ENCODE assay signal across 40 cellular contexts in the genomic region with DNA sequence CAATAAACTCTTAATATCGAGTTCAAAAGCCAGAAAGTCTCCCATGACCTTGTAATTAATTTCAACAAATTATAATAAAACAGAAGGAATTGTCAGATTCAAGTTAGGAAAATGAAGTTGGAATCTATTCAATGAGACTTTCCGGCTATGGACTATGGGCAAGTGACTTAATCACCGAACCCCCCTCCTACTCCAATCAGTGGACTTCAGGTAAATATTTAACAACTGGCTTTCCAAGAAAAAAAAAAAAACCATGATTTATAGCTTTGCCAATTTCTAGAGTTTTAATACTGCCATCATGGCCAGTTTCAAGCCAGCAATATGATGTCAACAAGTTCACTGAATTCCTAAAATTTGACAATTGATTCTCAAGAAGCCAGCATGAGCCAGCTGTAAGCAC. TPM values are rescaled to one million over a fixed set of nuclear protein-coding genes. Genes with fewer than 3 reads are reported as not detected.
"Had no signal": no experiment of that assay in that cellular context is flagged by ENCODE, and none has a peak within 500 bp of the region (broad histone marks: within the 10 kb centered on the region; RNA-seq: fewer than 3 reads in every experiment).

No MANE protein-coding gene starts in this region.

- H3K36me3 ChIP-seq: adrenal gland, ascending aorta, brain microvascular endothelial cell, breast epithelium, cardiac muscle cell had no signal

- ATAC-seq: activated naive CD4-positive, alpha-beta T cell treated with anti-CD3 and anti-CD28 coated beads, Interleukin-2, amount 50 U/mL, for 72 hours; activated naive CD8-positive, alpha-beta T cell treated with anti-CD3 and anti-CD28 coated beads, Interleukin-2, amount 50 U/mL, for 24 hours; activated T-cell treated with anti-CD3 and anti-CD28 coated beads, Interleukin-2, amount 50 U/mL, for 4 hours; activated T-cell treated with anti-CD3 and anti-CD28 coated beads, Interleukin-2, amount 50 U/mL, for 72 hours; activated T-helper 17 cell treated with anti-CD3 and anti-CD28 coated beads, Interleukin-2, amount 50 U/mL, for 72 hours had no signal

- H3K9me3 ChIP-seq: adrenal gland, ascending aorta, breast epithelium had no signal

- H3K4me1 ChIP-seq: adrenal gland, ascending aorta had no signal

- H3K4me3 ChIP-seq: adrenal gland, ascending aorta, breast epithelium, cardiac muscle cell had no signal

- DNase-seq: activated effector memory CD4-positive, alpha-beta T cell treated with anti-CD3 and anti-CD28 coated beads, Interleukin-2, amount 50 U/mL, for 16 hours; activated effector memory CD4-positive, alpha-beta T cell treated with Interleukin-2 at 50 U/mL for 16 hours; activated gamma-delta T cell; activated gamma-delta T cell treated with Interleukin-2 at 50 U/mL for 16 hours; activated naive CD4-positive, alpha-beta T cell; activated naive CD4-positive, alpha-beta T cell treated with anti-CD3 and anti-CD28 coated beads for 36 hours; activated naive CD4-positive, alpha-beta T cell treated with anti-CD3 and anti-CD28 coated beads, Interleukin-2, amount 10 ng/mL, durations not matched to agents 7 days and 5 days; activated naive CD4-positive, alpha-beta T cell treated with anti-CD3 and anti-CD28 coated beads, Interleukin-2, amount 50 U/mL, for 16 hours; activated naive CD4-positive, alpha-beta T cell treated with Interleukin-2 at 50 U/mL for 16 hours; activated naive CD8-positive, alpha-beta T cell treated with anti-CD3 and anti-CD28 coated beads for 36 hours; activated naive CD8-positive, alpha-beta T cell treated with anti-CD3 and anti-CD28 coated beads, Interleukin-2, amount 10 ng/mL, durations not matched to agents 7 days and 5 days; activated naive CD8-positive, alpha-beta T cell treated with anti-CD3 and anti-CD28 coated beads, Interleukin-2, amount 50 U/mL, for 24 hours; activated T-cell treated with anti-CD3 and anti-CD28 coated beads, Interleukin-2, amount 50 U/mL, for 1 hour; activated T-cell treated with anti-CD3 and anti-CD28 coated beads, Interleukin-2, amount 50 U/mL, for 24 hours; activated T-cell treated with anti-CD3 and anti-CD28 coated beads, Interleukin-2, amount 50 U/mL, for 4 hours; activated T-cell treated with anti-CD3 and anti-CD28 coated beads, Interleukin-2, amount 50 U/mL, for 48 hours; activated T-cell treated with anti-CD3 and anti-CD28 coated beads, Interleukin-2, amount 50 U/mL, for 72 hours; adrenal gland; amniotic stem cell; amygdala; anterior cingulate cortex; aorta; brain microvascular endothelial cell; central memory CD4-positive, alpha-beta T cell; cerebellar nuclear complex had no signal

- H3K4me3 Mint-ChIP-seq: activated naive CD4-positive, alpha-beta T cell treated with anti-CD3 and anti-CD28 coated beads for 36 hours; activated naive CD4-positive, alpha-beta T cell treated with anti-CD3 and anti-CD28 coated beads, Interleukin-2, amount 10 ng/mL, durations not matched to agents 7 days and 5 days; activated naive CD4-positive, alpha-beta T cell treated with anti-CD3 and anti-CD28 coated beads, Interleukin-2, amount 50 U/mL, for 24 hours; activated naive CD8-positive, alpha-beta T cell; activated naive CD8-positive, alpha-beta T cell treated with anti-CD3 and anti-CD28 coated beads for 36 hours; activated naive CD8-positive, alpha-beta T cell treated with anti-CD3 and anti-CD28 coated beads, Interleukin-2, amount 10 ng/mL, durations not matched to agents 7 days and 5 days; activated naive CD8-positive, alpha-beta T cell treated with anti-CD3 and anti-CD28 coated beads, Interleukin-2, amount 50 U/mL, for 24 hours; activated T-cell treated with anti-CD3 and anti-CD28 coated beads, Interleukin-2, amount 50 U/mL, for 24 hours; activated T-cell treated with anti-CD3 and anti-CD28 coated beads, Interleukin-2, amount 50 U/mL, for 4 hours; activated T-cell treated with anti-CD3 and anti-CD28 coated beads, Interleukin-2, amount 50 U/mL, for 72 hours; activated T-helper 1 cell treated with anti-CD3 and anti-CD28 coated beads, Interleukin-12 subunit alpha, Interleukin-12 subunit beta, Interleukin-2, Interleukin-4 antibody, amounts not matched to agents 30 ng/mL and 10 ng/mL and 1 ng/mL, durations not matched to agents 14 hours and 24 hours and 36 hours; activated T-helper 17 cell treated with anti-CD3 and anti-CD28 coated beads, Interleukin-2, amount 50 U/mL, for 72 hours; brain; central memory CD8-positive, alpha-beta T cell had no signal

- H3K9me3 Mint-ChIP-seq: activated naive CD4-positive, alpha-beta T cell treated with anti-CD3 and anti-CD28 coated beads for 36 hours; activated naive CD4-positive, alpha-beta T cell treated with anti-CD3 and anti-CD28 coated beads, Interleukin-2, amount 10 ng/mL, durations not matched to agents 7 days and 5 days; activated naive CD4-positive, alpha-beta T cell treated with anti-CD3 and anti-CD28 coated beads, Interleukin-2, amount 50 U/mL, for 24 hours; activated naive CD4-positive, alpha-beta T cell treated with anti-CD3 and anti-CD28 coated beads, Interleukin-2, amount 50 U/mL, for 72 hours; activated naive CD8-positive, alpha-beta T cell treated with anti-CD3 and anti-CD28 coated beads for 36 hours; activated naive CD8-positive, alpha-beta T cell treated with anti-CD3 and anti-CD28 coated beads, Interleukin-2, amount 10 ng/mL, durations not matched to agents 7 days and 5 days; activated naive CD8-positive, alpha-beta T cell treated with anti-CD3 and anti-CD28 coated beads, Interleukin-2, amount 50 U/mL, for 24 hours; activated T-cell treated with anti-CD3 and anti-CD28 coated beads, Interleukin-2, amount 50 U/mL, for 24 hours; activated T-cell treated with anti-CD3 and anti-CD28 coated beads, Interleukin-2, amount 50 U/mL, for 4 hours; activated T-cell treated with anti-CD3 and anti-CD28 coated beads, Interleukin-2, amount 50 U/mL, for 72 hours; activated T-helper 1 cell treated with anti-CD3 and anti-CD28 coated beads, Interleukin-12 subunit alpha, Interleukin-12 subunit beta, Interleukin-2, Interleukin-4 antibody, amounts not matched to agents 30 ng/mL and 10 ng/mL and 1 ng/mL, durations not matched to agents 14 hours and 24 hours and 36 hours; activated T-helper 17 cell treated with anti-CD3 and anti-CD28 coated beads, Interleukin-2, amount 50 U/mL, for 72 hours; activated T-helper 2 cell treated with anti-CD3 and anti-CD28 coated beads, Interferon-gamma antibody, Interleukin-2, Interleukin-4, amounts not matched to agents 10 μg/mL and 5 μg/mL and 100 μg/mL, durations not matched to agents 14 hours and 24 hours and 36 hours; brain; central memory CD8-positive, alpha-beta T cell had no signal

- H3K27ac Mint-ChIP-seq: activated naive CD4-positive, alpha-beta T cell treated with anti-CD3 and anti-CD28 coated beads for 36 hours; activated naive CD4-positive, alpha-beta T cell treated with anti-CD3 and anti-CD28 coated beads, Interleukin-2, amount 10 ng/mL, durations not matched to agents 7 days and 5 days; activated naive CD4-positive, alpha-beta T cell treated with anti-CD3 and anti-CD28 coated beads, Interleukin-2, amount 50 U/mL, for 24 hours; activated naive CD4-positive, alpha-beta T cell treated with anti-CD3 and anti-CD28 coated beads, Interleukin-2, amount 50 U/mL, for 72 hours; activated naive CD8-positive, alpha-beta T cell; activated naive CD8-positive, alpha-beta T cell treated with anti-CD3 and anti-CD28 coated beads for 36 hours; activated naive CD8-positive, alpha-beta T cell treated with anti-CD3 and anti-CD28 coated beads, Interleukin-2, amount 10 ng/mL, durations not matched to agents 7 days and 5 days; activated naive CD8-positive, alpha-beta T cell treated with anti-CD3 and anti-CD28 coated beads, Interleukin-2, amount 50 U/mL, for 24 hours; activated T-cell treated with anti-CD3 and anti-CD28 coated beads, Interleukin-2, amount 50 U/mL, for 24 hours; activated T-cell treated with anti-CD3 and anti-CD28 coated beads, Interleukin-2, amount 50 U/mL, for 72 hours; activated T-helper 1 cell treated with anti-CD3 and anti-CD28 coated beads, Interleukin-12 subunit alpha, Interleukin-12 subunit beta, Interleukin-2, Interleukin-4 antibody, amounts not matched to agents 30 ng/mL and 10 ng/mL and 1 ng/mL, durations not matched to agents 14 hours and 24 hours and 36 hours; activated T-helper 17 cell treated with anti-CD3 and anti-CD28 coated beads, Interleukin-2, amount 50 U/mL, for 72 hours; activated T-helper 2 cell treated with anti-CD3 and anti-CD28 coated beads, Interferon-gamma antibody, Interleukin-2, Interleukin-4, amounts not matched to agents 10 μg/mL and 5 μg/mL and 100 μg/mL, durations not matched to agents 14 hours and 24 hours and 36 hours; brain had no signal

- H3K27me3 Mint-ChIP-seq: activated naive CD4-positive, alpha-beta T cell treated with anti-CD3 and anti-CD28 coated beads, Interleukin-2, amount 10 ng/mL, durations not matched to agents 7 days and 5 days; activated naive CD4-positive, alpha-beta T cell treated with anti-CD3 and anti-CD28 coated beads, Interleukin-2, amount 50 U/mL, for 24 hours; activated naive CD8-positive, alpha-beta T cell; activated naive CD8-positive, alpha-beta T cell treated with anti-CD3 and anti-CD28 coated beads, Interleukin-2, amount 10 ng/mL, durations not matched to agents 7 days and 5 days; activated naive CD8-positive, alpha-beta T cell treated with anti-CD3 and anti-CD28 coated beads, Interleukin-2, amount 50 U/mL, for 24 hours; activated T-cell treated with anti-CD3 and anti-CD28 coated beads, Interleukin-2, amount 50 U/mL, for 24 hours; activated T-helper 17 cell treated with anti-CD3 and anti-CD28 coated beads, Interleukin-2, amount 50 U/mL, for 72 hours; brain had no signal

- H3K27me3 ChIP-seq: adrenal gland, ascending aorta, brain microvascular endothelial cell, breast epithelium, cardiac muscle cell had no signal

- H3K4me1 Mint-ChIP-seq: activated naive CD4-positive, alpha-beta T cell treated with anti-CD3 and anti-CD28 coated beads, Interleukin-2, amount 10 ng/mL, durations not matched to agents 7 days and 5 days; activated naive CD4-positive, alpha-beta T cell treated with anti-CD3 and anti-CD28 coated beads, Interleukin-2, amount 50 U/mL, for 24 hours; activated naive CD8-positive, alpha-beta T cell treated with anti-CD3 and anti-CD28 coated beads for 36 hours; activated naive CD8-positive, alpha-beta T cell treated with anti-CD3 and anti-CD28 coated beads, Interleukin-2, amount 10 ng/mL, durations not matched to agents 7 days and 5 days; activated naive CD8-positive, alpha-beta T cell treated with anti-CD3 and anti-CD28 coated beads, Interleukin-2, amount 50 U/mL, for 24 hours; activated T-helper 17 cell treated with anti-CD3 and anti-CD28 coated beads, Interleukin-2, amount 50 U/mL, for 72 hours; central memory CD8-positive, alpha-beta T cell had no signal

- H3K27ac ChIP-seq: adrenal gland, ascending aorta, brain microvascular endothelial cell, breast epithelium, cardiac muscle cell had no signal

- H3K36me3 Mint-ChIP-seq: activated naive CD4-positive, alpha-beta T cell treated with anti-CD3 and anti-CD28 coated beads, Interleukin-2, amount 10 ng/mL, durations not matched to agents 7 days and 5 days; activated naive CD4-positive, alpha-beta T cell treated with anti-CD3 and anti-CD28 coated beads, Interleukin-2, amount 50 U/mL, for 24 hours; activated naive CD4-positive, alpha-beta T cell treated with anti-CD3 and anti-CD28 coated beads, Interleukin-2, amount 50 U/mL, for 72 hours; activated naive CD8-positive, alpha-beta T cell; activated naive CD8-positive, alpha-beta T cell treated with anti-CD3 and anti-CD28 coated beads for 36 hours; activated naive CD8-positive, alpha-beta T cell treated with anti-CD3 and anti-CD28 coated beads, Interleukin-2, amount 10 ng/mL, durations not matched to agents 7 days and 5 days; brain had no signal

RNA-seq across cellular contexts. Expression of a gene that starts 4.5 kb away (rescaled TPM):
- total RNA-seq: activated naive CD4-positive, alpha-beta T cell treated with anti-CD3 and anti-CD28 coated beads for 36 hours; activated naive CD8-positive, alpha-beta T cell treated with anti-CD3 and anti-CD28 coated beads for 36 hours; activated T-cell treated with anti-CD3 and anti-CD28 coated beads, Interleukin-2, amount 50 U/mL, for 4 hours; activated T-cell treated with anti-CD3 and anti-CD28 coated beads, Interleukin-2, amount 50 U/mL, for 72 hours; activated T-helper 17 cell treated with anti-CD3 and anti-CD28 coated beads, Interleukin-2, amount 50 U/mL, for 72 hours; activated T-helper 2 cell treated with anti-CD3 and anti-CD28 coated beads, Interferon-gamma antibody, Interleukin-2, Interleukin-4, amounts not matched to agents 10 μg/mL and 5 μg/mL and 100 μg/mL, durations not matched to agents 14 hours and 24 hours and 36 hours; adrenal gland; ascending aorta; breast epithelium; bronchial epithelial cell; cardiac muscle cell had no signal
- polyA plus RNA-seq: aorta had no signal

RNA-seq across cellular contexts. Expression of a gene that starts 43.8 kb away (rescaled TPM):
- total RNA-seq: activated naive CD4-positive, alpha-beta T cell treated with anti-CD3 and anti-CD28 coated beads for 36 hours; activated naive CD4-positive, alpha-beta T cell treated with anti-CD3 and anti-CD28 coated beads, Interleukin-2, amount 50 U/mL, for 72 hours; activated naive CD8-positive, alpha-beta T cell treated with anti-CD3 and anti-CD28 coated beads for 36 hours; activated naive CD8-positive, alpha-beta T cell treated with anti-CD3 and anti-CD28 coated beads, Interleukin-2, amount 10 ng/mL, durations not matched to agents 7 days and 5 days; activated T-cell treated with anti-CD3 and anti-CD28 coated beads, Interleukin-2, amount 50 U/mL, for 4 hours; activated T-cell treated with anti-CD3 and anti-CD28 coated beads, Interleukin-2, amount 50 U/mL, for 72 hours; activated T-helper 1 cell treated with anti-CD3 and anti-CD28 coated beads, Interleukin-12 subunit alpha, Interleukin-12 subunit beta, Interleukin-2, Interleukin-4 antibody, amounts not matched to agents 30 ng/mL and 10 ng/mL and 1 ng/mL, durations not matched to agents 14 hours and 24 hours and 36 hours; activated T-helper 17 cell treated with anti-CD3 and anti-CD28 coated beads, Interleukin-2, amount 50 U/mL, for 72 hours; activated T-helper 2 cell treated with anti-CD3 and anti-CD28 coated beads, Interferon-gamma antibody, Interleukin-2, Interleukin-4, amounts not matched to agents 10 μg/mL and 5 μg/mL and 100 μg/mL, durations not matched to agents 14 hours and 24 hours and 36 hours; aorta; ascending aorta; astrocyte; breast epithelium; bronchial epithelial cell; cardiac muscle cell; cardiac septum; chondrocyte had no signal
- polyA plus RNA-seq: aorta, cardiac muscle cell had no signal
